In the genomic region with DNA sequence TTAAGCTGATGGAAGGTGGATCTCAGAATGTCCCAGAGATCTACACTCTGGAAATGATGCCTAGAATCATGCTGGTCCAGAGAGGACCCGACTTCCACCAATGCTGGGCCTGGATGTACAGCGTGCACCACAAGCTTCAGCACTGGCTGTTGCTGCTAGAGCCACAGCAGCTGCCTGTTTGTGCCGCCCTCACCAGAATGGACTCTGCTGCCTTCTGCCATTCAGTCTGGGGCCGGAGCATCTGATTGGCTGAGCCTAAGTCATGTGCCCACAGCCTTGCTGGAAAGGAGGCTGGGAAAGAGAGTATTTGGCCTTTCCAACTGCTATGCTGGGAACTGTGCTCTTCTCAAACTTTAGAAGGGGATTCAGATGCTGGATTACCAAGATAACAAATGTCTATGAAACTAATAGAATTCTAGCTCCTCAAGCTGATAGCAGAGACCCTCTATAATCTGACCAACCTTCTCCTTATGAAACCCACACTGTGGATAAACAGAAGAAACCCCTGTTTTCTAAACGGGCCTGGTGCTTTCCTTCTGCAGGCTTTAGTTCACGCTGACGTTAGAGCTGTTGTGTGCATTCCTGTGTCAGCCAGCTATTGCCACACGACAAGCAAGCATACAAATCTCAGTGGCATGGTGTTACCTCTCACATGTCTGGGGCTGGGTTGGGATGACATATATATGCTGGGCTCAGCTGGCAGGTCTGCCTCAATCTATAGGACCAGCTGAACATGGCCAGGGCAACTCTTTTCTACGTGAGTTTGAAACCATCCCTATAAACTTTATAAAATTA, we compare ENCODE assay signal across 1 cellular context.
TF ChIP-seq lines count a peak whose summit lies in the region.

No MANE protein-coding gene starts in this region.

TF ChIP-seq in SK-N-SH treated with all-trans-retinoic acid at 6 μM for 48 hours, 23 proteins besides CTCF, POLR2A, EP300 and RAD21 (continued from another document):
- TF ChIP-seq, protein P1, sequence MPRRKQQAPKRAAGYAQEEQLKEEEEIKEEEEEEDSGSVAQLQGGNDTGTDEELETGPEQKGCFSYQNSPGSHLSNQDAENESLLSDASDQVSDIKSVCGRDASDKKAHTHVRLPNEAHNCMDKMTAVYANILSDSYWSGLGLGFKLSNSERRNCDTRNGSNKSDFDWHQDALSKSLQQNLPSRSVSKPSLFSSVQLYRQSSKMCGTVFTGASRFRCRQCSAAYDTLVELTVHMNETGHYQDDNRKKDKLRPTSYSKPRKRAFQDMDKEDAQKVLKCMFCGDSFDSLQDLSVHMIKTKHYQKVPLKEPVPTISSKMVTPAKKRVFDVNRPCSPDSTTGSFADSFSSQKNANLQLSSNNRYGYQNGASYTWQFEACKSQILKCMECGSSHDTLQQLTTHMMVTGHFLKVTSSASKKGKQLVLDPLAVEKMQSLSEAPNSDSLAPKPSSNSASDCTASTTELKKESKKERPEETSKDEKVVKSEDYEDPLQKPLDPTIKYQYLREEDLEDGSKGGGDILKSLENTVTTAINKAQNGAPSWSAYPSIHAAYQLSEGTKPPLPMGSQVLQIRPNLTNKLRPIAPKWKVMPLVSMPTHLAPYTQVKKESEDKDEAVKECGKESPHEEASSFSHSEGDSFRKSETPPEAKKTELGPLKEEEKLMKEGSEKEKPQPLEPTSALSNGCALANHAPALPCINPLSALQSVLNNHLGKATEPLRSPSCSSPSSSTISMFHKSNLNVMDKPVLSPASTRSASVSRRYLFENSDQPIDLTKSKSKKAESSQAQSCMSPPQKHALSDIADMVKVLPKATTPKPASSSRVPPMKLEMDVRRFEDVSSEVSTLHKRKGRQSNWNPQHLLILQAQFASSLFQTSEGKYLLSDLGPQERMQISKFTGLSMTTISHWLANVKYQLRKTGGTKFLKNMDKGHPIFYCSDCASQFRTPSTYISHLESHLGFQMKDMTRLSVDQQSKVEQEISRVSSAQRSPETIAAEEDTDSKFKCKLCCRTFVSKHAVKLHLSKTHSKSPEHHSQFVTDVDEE (CRISPR knock-in tag; IDR thresholded peaks at IDR 0.05) = no peak
- TF ChIP-seq OSR1 (CRISPR knock-in tag; IDR thresholded peaks at IDR 0.05) = no peak
- no peak for TF ChIP-seq ZNF8 (CRISPR knock-in tag; IDR thresholded peaks at IDR 0.05)
- no peak for TF ChIP-seq PPARA (CRISPR knock-in tag; IDR thresholded peaks at IDR 0.05; ENCODE audit: borderline replicate concordance)
- TF ChIP-seq ARNTL (CRISPR knock-in tag; IDR thresholded peaks at IDR 0.05; ENCODE audit: borderline replicate concordance, low read depth) = no peak
